25 cellular contexts compared by ENCODE assay signal in genomic region chr12:94495458-94496137, GRCh38.
"Had no signal": no experiment of that assay in that cellular context is flagged by ENCODE, and none has a peak within 500 bp of the region (broad histone marks: within the 10 kb centered on the region; RNA-seq: fewer than 3 reads in every experiment).

No MANE protein-coding gene starts in this region.

- DNase-seq: IMR-90, Karpas-422, KG1, MG63, NCI-H1092, NCI-H1105 treated with DMSO at 0.1 percent for 48 hours, NCI-H1417 treated with DMSO at 0.1 percent for 48 hours, NCI-H146, NCI-H1694 treated with DMSO at 0.1 percent for 48 hours, NCI-H2029, NCI-H2081 treated with DMSO at 0.1 percent for 48 hours, NCI-H2171, NCI-H226, NCI-H446, NCI-H510A, NCI-H524 treated with DMSO at 0.1 percent for 48 hours, NCI-H69, NCI-H774, PC-3, SIG-M5 had no signal

- H3K27me3 ChIP-seq: MG63, SJSA1 had no signal

- H3K36me3 ChIP-seq: MG63, SJSA1 had no signal

- H3K9me3 ChIP-seq: MG63, SJSA1 had no signal

- H3K4me3 ChIP-seq: MG63, SJSA1, SK-N-MC had no signal

- H3K4me1 ChIP-seq: SJSA1 had no signal

- ATAC-seq: HepG2, Panc1, PC-3 had no signal

- H3K27ac ChIP-seq: RWPE1, SJSA1, SK-N-MC had no signal
